ENCODE assay signal across 9 cellular contexts in the genomic region with DNA sequence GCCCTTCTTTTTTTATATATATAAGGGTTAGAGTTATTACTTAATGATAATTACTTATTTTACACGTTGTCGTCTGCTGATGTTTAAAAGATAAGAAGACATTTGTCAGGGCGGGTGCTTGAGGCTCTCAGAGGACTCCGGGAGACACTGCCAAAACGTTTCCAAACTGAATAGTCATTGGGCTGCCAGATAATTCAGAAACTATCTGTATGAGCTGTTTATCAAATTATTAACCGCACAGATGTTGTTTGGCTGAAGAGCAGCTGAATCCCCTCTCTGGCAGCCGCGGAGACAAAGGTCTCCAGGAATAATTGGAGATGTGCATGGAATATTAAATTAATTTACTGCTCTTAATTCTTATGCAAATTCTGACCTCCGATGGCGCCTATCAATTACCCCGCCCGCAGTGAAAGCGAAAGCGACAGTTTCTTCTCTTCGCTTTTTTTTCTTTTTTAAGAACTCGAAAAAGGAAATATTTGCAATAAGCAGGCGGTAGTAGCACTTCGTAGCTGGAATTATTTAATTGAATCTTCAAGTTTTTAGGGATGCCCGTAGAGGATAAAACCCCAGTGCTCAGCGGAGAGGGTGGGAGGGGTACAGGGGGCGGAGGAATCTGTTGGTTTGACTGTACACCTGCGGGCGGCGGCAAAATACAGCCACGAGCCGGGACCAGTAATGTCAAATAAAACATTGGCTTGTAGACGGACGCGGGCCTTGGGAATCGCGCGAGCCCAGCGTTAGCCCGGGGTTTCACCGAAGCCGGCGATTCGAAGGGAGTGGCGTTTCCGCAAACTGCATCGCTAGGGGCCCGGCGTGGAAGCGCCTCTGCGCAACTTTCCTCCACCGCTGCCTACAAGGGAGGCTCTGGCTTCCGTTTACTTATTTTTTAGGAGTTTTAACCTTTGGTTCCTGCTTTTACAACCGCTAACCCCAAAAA. TPM values are rescaled to one million over a fixed set of nuclear protein-coding genes. Genes with fewer than 3 reads are reported as not detected.
DNase-seq lines count a peak whose midpoint lies in the region; ATAC-seq and TF ChIP-seq lines count a peak whose summit lies in the region.
"Had no signal": no experiment of that assay in that cellular context is flagged by ENCODE, and none has a peak within 500 bp of the region (broad histone marks: within the 10 kb centered on the region; RNA-seq: fewer than 3 reads in every experiment).

No MANE protein-coding gene starts in this region.

- intact Hi-C loops in Right ventricle myocardium inferior (cut with DNase I) = no loop called here

- DNase-seq in DMS114 treated with DMSO at 0.1 percent for 48 hours (lab: John Stamatoyannopoulos, UW; ENCODE audit: unreplicated experiment) (peak; percentile 48), NCI-H2171 treated with DMSO at 0.1 percent for 48 hours (lab: John Stamatoyannopoulos, UW) (peak; percentile 54), Right ventricle myocardium inferior (ENCODE audit: missing footprints) (peak; percentile 81), retina (peak; percentile 78), NCI-H446 (lab: John Stamatoyannopoulos, UW) (no peak)
- peak; percentile 51 for DNase-seq in activated T-cell treated with anti-CD3 and anti-CD28 coated beads, Interleukin-2, amount 50 U/mL, for 1 hour

- no peak for TF ChIP-seq POLR2A in GM18505 (IDR thresholded peaks at IDR 0.05; ENCODE audit: borderline replicate concordance, extremely low read depth, insufficient read depth, insufficient read length)

- ATAC-seq in GM21723 (IDR thresholded peaks at IDR 0.05; ENCODE audit: unreplicated experiment) = peak; percentile 41
- peak; percentile 40 for ATAC-seq in Right ventricle myocardium inferior
- ATAC-seq in GM18505 (IDR thresholded peaks at IDR 0.05; ENCODE audit: unreplicated experiment) = no peak

RNA-seq across cellular contexts. Expression of a gene that starts 6.2 kb away (rescaled TPM):
- not detected for total RNA-seq in Right ventricle myocardium inferior
- total RNA-seq: NCI-H460 had no signal

RNA-seq across cellular contexts. Expression of a gene that starts 26.0 kb away (rescaled TPM):
- total RNA-seq in Right ventricle myocardium inferior = 28.0 TPM

Comparison
In these comparisons a context has a peak if more than half of its experiments do, and no peak if none do; other contexts are left out.
1. DNase-seq: peak in DMS114 treated with DMSO at 0.1 percent for 48 hours (single experiment), NCI-H2171 treated with DMSO at 0.1 percent for 48 hours (single experiment), activated T-cell treated with anti-CD3 and anti-CD28 coated beads, Interleukin-2, amount 50 U/mL, for 1 hour (single experiment), Right ventricle myocardium inferior (single experiment) and retina (single experiment); none in NCI-H446 (0 of 2).